Comparison of ENCODE assay signal across 9 cellular contexts in genomic region chr2:85996591-85996990, GRCh38.
A peak's percentile ranks its signal among the peaks of the same experiment; 100 is the strongest.
DNase-seq lines count a peak whose midpoint lies in the region; ATAC-seq, FAIRE-seq and TF ChIP-seq lines count a peak whose summit lies in the region.
"Had no signal": no experiment of that assay in that cellular context is flagged by ENCODE, and none has a peak within 500 bp of the region (broad histone marks: within the 10 kb centered on the region; RNA-seq: fewer than 3 reads in every experiment).

No MANE protein-coding gene starts in this region.

- H3K4me3 Mint-ChIP-seq in Calu3 (ENCODE audit: low read depth, unreplicated experiment) = no peak overlapping the region
- H3K4me3 Mint-ChIP-seq in stimulated activated naive CD8-positive, alpha-beta T cell treated with anti-CD3 and anti-CD28 coated beads, Interleukin-15, amount 100 ng/mL, for 72 hours = no peak overlapping the region

- H3K36me3 Mint-ChIP-seq in Calu3 (ENCODE audit: insufficient read depth, unreplicated experiment) = no peaks in the 10 kb centered on the region

- TF ChIP-seq CTCF in D721Med (IDR thresholded peaks at IDR 0.05; ENCODE audit: insufficient read depth, missing control alignments) = no peak
- no peak for TF ChIP-seq CTCF in Calu3 (IDR thresholded peaks at IDR 0.05; ENCODE audit: unreplicated experiment)

- BruUV-seq in Calu3 (replicated peaks; lab: Mats Ljungman, UMichigan) = no TSS peak

- intact Hi-C loops in head of caudate nucleus (cut with DNase I) (no loop called here), Calu3 (cut with micrococcal nuclease; ENCODE audit: unreplicated experiment) (loop anchor here (5.0 kb wide), 1 partner anchor 104 kb away; no protein-coding TSS in a partner anchor)

- peaks cover 16% of the 10 kb centered on the region for H3K27me3 Mint-ChIP-seq in Calu3 (ENCODE audit: unreplicated experiment)
- H3K27me3 Mint-ChIP-seq in stimulated activated naive CD8-positive, alpha-beta T cell treated with anti-CD3 and anti-CD28 coated beads, Interleukin-15, amount 100 ng/mL, for 72 hours = no peaks in the 10 kb centered on the region

- FAIRE-seq in D721Med (lab: Jason Lieb, UNC) = no peak

- H3K4me1 Mint-ChIP-seq in Calu3 (ENCODE audit: low read depth, unreplicated experiment) = peaks cover 7% of the 10 kb centered on the region
- peaks cover 89% of the 10 kb centered on the region for H3K4me1 Mint-ChIP-seq in stimulated activated naive CD8-positive, alpha-beta T cell treated with anti-CD3 and anti-CD28 coated beads, Interleukin-15, amount 100 ng/mL, for 72 hours

- CTCF ChIA-PET in Calu3 (lab: Charles Lee) = interaction anchor here (0.8 to 0.9 kb wide), 2 partner anchors 130 to 169 kb away, joined by 3 read pairs; no protein-coding TSS in a partner anchor

- no peaks in the 10 kb centered on the region for H3K9me3 Mint-ChIP-seq in Calu3 (ENCODE audit: low read depth, unreplicated experiment)
- H3K9me3 Mint-ChIP-seq in stimulated activated naive CD8-positive, alpha-beta T cell treated with anti-CD3 and anti-CD28 coated beads, Interleukin-15, amount 100 ng/mL, for 72 hours = no peaks in the 10 kb centered on the region

- DNase-seq in DMS79 (lab: John Stamatoyannopoulos, UW) = peak; percentile 16
- DNase-seq in SK-MEL-5 (ENCODE audit: low read depth, low spot score) = peak; percentile 99
- DNase-seq in head of caudate nucleus = peak in 25 of 42 donors; percentile 14 to 68 (median 38)
- peak; percentile 52 for DNase-seq in pons (ENCODE audit: low spot score)
- DNase-seq in D721Med (ENCODE audit: insufficient read length, low spot score) = no peak
- DNase-seq in Calu3 = no peak
- DNase-seq in stimulated activated naive CD8-positive, alpha-beta T cell treated with anti-CD3 and anti-CD28 coated beads, Interleukin-15, amount 100 ng/mL, for 72 hours = no peak

- no peak overlapping the region for H3K27ac Mint-ChIP-seq in Calu3 (ENCODE audit: unreplicated experiment)
- H3K27ac Mint-ChIP-seq in stimulated activated naive CD8-positive, alpha-beta T cell treated with anti-CD3 and anti-CD28 coated beads, Interleukin-15, amount 100 ng/mL, for 72 hours = no peak overlapping the region

- in situ Hi-C loops in SK-MEL-5 (cut with HindIII; ENCODE audit: low pct_unique_long_range_greater_than_20kb, low sequenced_read_pairs) = no loop called here

- ATAC-seq in stimulated activated naive CD8-positive, alpha-beta T cell treated with anti-CD3 and anti-CD28 coated beads, Interleukin-15, amount 100 ng/mL, for 72 hours = no peak
- ATAC-seq in HG02571 (IDR thresholded peaks at IDR 0.05; ENCODE audit: unreplicated experiment) = no peak
- ATAC-seq: Panc1 had no signal

Comparison
In these comparisons a context has a peak if more than half of its experiments do, and no peak if none do; other contexts are left out.
1. DNase-seq: peak in DMS79 (single experiment), SK-MEL-5 (single experiment), head of caudate nucleus (25 of 42) and pons (single experiment); none in D721Med (single experiment), Calu3 (single experiment) and stimulated activated naive CD8-positive, alpha-beta T cell treated with anti-CD3 and anti-CD28 coated beads, Interleukin-15, amount 100 ng/mL, for 72 hours (0 of 2).